26 cellular contexts compared by ENCODE assay signal in genomic region chr5:138803285-138803684, GRCh38.
"Had no signal": no experiment of that assay in that cellular context is flagged by ENCODE, and none has a peak within 500 bp of the region (broad histone marks: within the 10 kb centered on the region; RNA-seq: fewer than 3 reads in every experiment).

No MANE protein-coding gene starts in this region.

- H3K4me1 Mint-ChIP-seq: stimulated activated naive CD8-positive, alpha-beta T cell treated with anti-CD3 and anti-CD28 coated beads, Interleukin-15, amount 100 ng/mL, for 72 hours had no signal

- DNase-seq: activated CD4-positive, alpha-beta T cell treated with anti-CD3 and anti-CD28 coated beads for 36 hours; activated CD4-positive, CD25-positive, alpha-beta regulatory T cell; activated CD8-positive, alpha-beta memory T cell treated with anti-CD3 and anti-CD28 coated beads, Interleukin-2, amount 10 ng/mL, durations not matched to agents 7 days and 5 days; activated CD8-positive, alpha-beta T cell treated with anti-CD3 and anti-CD28 coated beads, Interleukin-2, amount 10 ng/mL, durations not matched to agents 7 days and 5 days; activated naive CD4-positive, alpha-beta T cell; activated T-cell treated with anti-CD3 and anti-CD28 coated beads, Interleukin-2, amount 50 U/mL, for 48 hours; dermis blood vessel endothelial cell; effector CD4-positive, alpha-beta T cell; esophagus squamous epithelium; gastrocnemius medialis; glutamatergic neuron; midbrain; natural killer cell; posterior cingulate gyrus; small intestine; stimulated activated CD4-positive, alpha-beta T cell treated with anti-CD3 and anti-CD28 coated beads, Interleukin-4, amount 100 ng/mL, for 24 hours; stimulated activated naive CD8-positive, alpha-beta T cell treated with anti-CD3 and anti-CD28 coated beads, Interleukin-15, amount 100 ng/mL, for 72 hours; substantia nigra; T-helper 1 cell; upper lobe of left lung had no signal

- H3K36me3 ChIP-seq: breast epithelium, gastrocnemius medialis, vagina had no signal

- H3K27me3 Mint-ChIP-seq: activated CD8-positive, alpha-beta memory T cell treated with anti-CD3 and anti-CD28 coated beads, Interleukin-2, amount 10 ng/mL, durations not matched to agents 7 days and 5 days; stimulated activated memory B cell treated with anti-CD40 and anti-IgM and Interleukin-4, amounts not matched to agents 10 μg/mL and 1 μg/mL and 100 μg/mL, for 72 hours had no signal

- H3K27me3 ChIP-seq: breast epithelium, esophagus squamous epithelium, gastrocnemius medialis, upper lobe of left lung, vagina had no signal

- H3K4me1 ChIP-seq: breast epithelium had no signal

- H3K4me3 ChIP-seq: breast epithelium, esophagus squamous epithelium, gastrocnemius medialis, upper lobe of left lung, vagina had no signal

- H3K4me3 Mint-ChIP-seq: activated CD4-positive, alpha-beta T cell treated with anti-CD3 and anti-CD28 coated beads for 36 hours; activated CD8-positive, alpha-beta memory T cell treated with anti-CD3 and anti-CD28 coated beads, Interleukin-2, amount 10 ng/mL, durations not matched to agents 7 days and 5 days; activated CD8-positive, alpha-beta T cell treated with anti-CD3 and anti-CD28 coated beads, Interleukin-2, amount 10 ng/mL, durations not matched to agents 7 days and 5 days; natural killer cell; stimulated activated memory B cell treated with anti-CD40 and anti-IgM and Interleukin-4, amounts not matched to agents 10 μg/mL and 1 μg/mL and 100 μg/mL, for 72 hours; stimulated activated naive CD8-positive, alpha-beta T cell treated with anti-CD3 and anti-CD28 coated beads, Interleukin-15, amount 100 ng/mL, for 72 hours had no signal

- H3K9me3 ChIP-seq: esophagus squamous epithelium, gastrocnemius medialis, upper lobe of left lung, vagina had no signal

- H3K36me3 Mint-ChIP-seq: natural killer cell had no signal

- ATAC-seq: activated CD4-positive, alpha-beta T cell treated with anti-CD3 and anti-CD28 coated beads for 36 hours; activated CD8-positive, alpha-beta memory T cell treated with anti-CD3 and anti-CD28 coated beads, Interleukin-2, amount 10 ng/mL, durations not matched to agents 7 days and 5 days; activated CD8-positive, alpha-beta T cell treated with anti-CD3 and anti-CD28 coated beads, Interleukin-2, amount 10 ng/mL, durations not matched to agents 7 days and 5 days; activated naive CD4-positive, alpha-beta T cell treated with anti-CD3 and anti-CD28 coated beads, Interleukin-2, amount 50 U/mL, for 72 hours; gastrocnemius medialis; natural killer cell; sciatic nerve; stimulated activated memory B cell treated with anti-CD40 and anti-IgM and Interleukin-4, amounts not matched to agents 10 μg/mL and 1 μg/mL and 100 μg/mL, for 72 hours; stimulated activated naive CD8-positive, alpha-beta T cell treated with anti-CD3 and anti-CD28 coated beads, Interleukin-15, amount 100 ng/mL, for 72 hours had no signal

- H3K27ac ChIP-seq: breast epithelium, epithelial cell of prostate, esophagus squamous epithelium, gastrocnemius medialis, upper lobe of left lung, vagina had no signal

- H3K27ac Mint-ChIP-seq: activated CD4-positive, alpha-beta T cell treated with anti-CD3 and anti-CD28 coated beads for 36 hours; activated CD8-positive, alpha-beta memory T cell treated with anti-CD3 and anti-CD28 coated beads, Interleukin-2, amount 10 ng/mL, durations not matched to agents 7 days and 5 days; activated CD8-positive, alpha-beta T cell treated with anti-CD3 and anti-CD28 coated beads, Interleukin-2, amount 10 ng/mL, durations not matched to agents 7 days and 5 days; activated naive CD4-positive, alpha-beta T cell treated with anti-CD3 and anti-CD28 coated beads, Interleukin-2, amount 50 U/mL, for 72 hours; natural killer cell; stimulated activated memory B cell treated with anti-CD40 and anti-IgM and Interleukin-4, amounts not matched to agents 10 μg/mL and 1 μg/mL and 100 μg/mL, for 72 hours; stimulated activated naive CD8-positive, alpha-beta T cell treated with anti-CD3 and anti-CD28 coated beads, Interleukin-15, amount 100 ng/mL, for 72 hours had no signal
